ENCODE assay signal across 17 cellular contexts in genomic region chr7:22238354-22239311, GRCh38.
A peak's percentile ranks its signal among the peaks of the same experiment; 100 is the strongest.
DNase-seq lines count a peak whose midpoint lies in the region; ATAC-seq and TF ChIP-seq lines count a peak whose summit lies in the region.
"Had no signal": no experiment of that assay in that cellular context is flagged by ENCODE, and none has a peak within 500 bp of the region (broad histone marks: within the 10 kb centered on the region; RNA-seq: fewer than 3 reads in every experiment).

No MANE protein-coding gene starts in this region.

- H3K9me3 Mint-ChIP-seq in chondrocyte (ENCODE audit: low read depth) = no peaks in the 10 kb centered on the region
- H3K9me3 Mint-ChIP-seq: activated naive CD4-positive, alpha-beta T cell treated with anti-CD3 and anti-CD28 coated beads, Interleukin-2, amount 50 U/mL, for 24 hours; central memory CD8-positive, alpha-beta T cell; effector memory CD8-positive, alpha-beta T cell; natural killer cell had no signal

- H3K4me3 ChIP-seq in MG63 (no peak overlapping the region), mesenchymal stem cell (ENCODE audit: insufficient read depth in 1 of 2, low read depth in 1 of 2, low read length in 2 of 2) (no peak overlapping the region)
- H3K4me3 ChIP-seq: BLaER1 treated with 17β-estradiol and CSF1 and Interleukin-3, amounts not matched to agents 10 nM and 100 nM had no signal

- no peak overlapping the region for H2BK120ac ChIP-seq in mesenchymal stem cell (ENCODE audit: low read depth, low read length)

- H3K27me3 ChIP-seq in MG63 = no peaks in the 10 kb centered on the region
- peaks cover 0 to 3% of the 10 kb centered on the region in 2 experiments for H3K27me3 ChIP-seq in mesenchymal stem cell (ENCODE audit: control insufficient read depth in 1 of 2, insufficient read depth in 1 of 2, low read length in 2 of 2)
- H3K27me3 ChIP-seq: BLaER1 treated with 17β-estradiol and CSF1 and Interleukin-3, amounts not matched to agents 10 nM and 100 nM had no signal

- no peak overlapping the region for H3K9ac ChIP-seq in mesenchymal stem cell (ENCODE audit: low read length)
- H3K9ac ChIP-seq: BLaER1 treated with 17β-estradiol and CSF1 and Interleukin-3, amounts not matched to agents 10 nM and 100 nM had no signal

- no peak overlapping the region for H2BK12ac ChIP-seq in mesenchymal stem cell (ENCODE audit: low read length in 2 of 2)

- peaks cover 29% of the 10 kb centered on the region for H3K4me1 Mint-ChIP-seq in chondrocyte (ENCODE audit: low read depth)
- H3K4me1 Mint-ChIP-seq: activated CD4-positive, alpha-beta T cell treated with anti-CD3 and anti-CD28 coated beads for 36 hours; activated naive CD4-positive, alpha-beta T cell treated with anti-CD3 and anti-CD28 coated beads, Interleukin-2, amount 50 U/mL, for 24 hours; central memory CD8-positive, alpha-beta T cell; natural killer cell had no signal

- no peak overlapping the region for H3K4me3 Mint-ChIP-seq in chondrocyte (ENCODE audit: unreplicated experiment)
- H3K4me3 Mint-ChIP-seq: activated CD4-positive, alpha-beta T cell treated with anti-CD3 and anti-CD28 coated beads for 36 hours; activated naive CD4-positive, alpha-beta T cell treated with anti-CD3 and anti-CD28 coated beads, Interleukin-2, amount 50 U/mL, for 24 hours; central memory CD8-positive, alpha-beta T cell; effector memory CD8-positive, alpha-beta T cell; natural killer cell had no signal

- no peak overlapping the region for H2AK5ac ChIP-seq in mesenchymal stem cell (ENCODE audit: low read length, severe bottlenecking)

- H3K9me3 ChIP-seq in MG63 = no peaks in the 10 kb centered on the region
- no peaks in the 10 kb centered on the region for H3K9me3 ChIP-seq in mesenchymal stem cell (ENCODE audit: control insufficient read depth, low read length)
- H3K9me3 ChIP-seq: BLaER1 treated with 17β-estradiol and CSF1 and Interleukin-3, amounts not matched to agents 10 nM and 100 nM had no signal

- H3K27ac ChIP-seq in mesenchymal stem cell (ENCODE audit: low read length, poor library complexity, severe bottlenecking) = no peak overlapping the region
- H3K27ac ChIP-seq: BLaER1 treated with 17β-estradiol and CSF1 and Interleukin-3, amounts not matched to agents 10 nM and 100 nM had no signal

- no peak overlapping the region for H3K18ac ChIP-seq in mesenchymal stem cell (ENCODE audit: low read depth in 1 of 2, low read length in 2 of 2)

- H4K91ac ChIP-seq in mesenchymal stem cell (ENCODE audit: low read length) = peak overlapping the region; percentile 46

- no peaks in the 10 kb centered on the region for H3K27me3 Mint-ChIP-seq in chondrocyte (ENCODE audit: low read depth)
- H3K27me3 Mint-ChIP-seq: activated CD4-positive, alpha-beta T cell treated with anti-CD3 and anti-CD28 coated beads for 36 hours had no signal

- H3K4me2 ChIP-seq in mesenchymal stem cell (ENCODE audit: low read length, poor library complexity, severe bottlenecking) = no peak overlapping the region
- H3K4me2 ChIP-seq: BLaER1 treated with 17β-estradiol and CSF1 and Interleukin-3, amounts not matched to agents 10 nM and 100 nM had no signal

- no peak for TF ChIP-seq CTCF in chondrocyte (IDR thresholded peaks at IDR 0.05)

- no peaks in the 10 kb centered on the region for H3K36me3 Mint-ChIP-seq in chondrocyte (ENCODE audit: low read depth)
- H3K36me3 Mint-ChIP-seq: activated naive CD4-positive, alpha-beta T cell treated with anti-CD3 and anti-CD28 coated beads, Interleukin-2, amount 50 U/mL, for 24 hours; natural killer cell had no signal

- no peak overlapping the region for H2BK15ac ChIP-seq in mesenchymal stem cell (ENCODE audit: low read depth, poor library complexity, severe bottlenecking)

- H3K4me1 ChIP-seq in mesenchymal stem cell (ENCODE audit: control insufficient read depth, insufficient read depth, low read depth, low read length) = no peaks in the 10 kb centered on the region
- H3K4me1 ChIP-seq: BLaER1 treated with 17β-estradiol and CSF1 and Interleukin-3, amounts not matched to agents 10 nM and 100 nM had no signal

- no peak overlapping the region for H3K14ac ChIP-seq in mesenchymal stem cell (ENCODE audit: low read length in 2 of 2)

- no peak overlapping the region for H2BK5ac ChIP-seq in mesenchymal stem cell (ENCODE audit: low read depth, low read length, poor library complexity, severe bottlenecking)

- H3K4ac ChIP-seq in mesenchymal stem cell (ENCODE audit: low read depth in 1 of 2, low read length in 2 of 2) = no peak overlapping the region

- H3K36me3 ChIP-seq in MG63 (no peaks in the 10 kb centered on the region), mesenchymal stem cell (ENCODE audit: control insufficient read depth in 1 of 2, insufficient read depth in 2 of 2, low read depth in 1 of 2, low read length in 2 of 2) (no peaks in the 10 kb centered on the region)

- H3K27ac Mint-ChIP-seq in chondrocyte (ENCODE audit: unreplicated experiment) = peak overlapping the region; percentile 45
- H3K27ac Mint-ChIP-seq: activated CD4-positive, alpha-beta T cell treated with anti-CD3 and anti-CD28 coated beads for 36 hours; activated naive CD4-positive, alpha-beta T cell treated with anti-CD3 and anti-CD28 coated beads, Interleukin-2, amount 50 U/mL, for 24 hours; effector memory CD8-positive, alpha-beta T cell; natural killer cell had no signal

- no peak overlapping the region for H2AFZ ChIP-seq in mesenchymal stem cell (ENCODE audit: low read depth, low read length)

- no peak overlapping the region for H3K23ac ChIP-seq in mesenchymal stem cell (ENCODE audit: low read length in 2 of 2)

- 98% methylated on average over 3 of the region's 3 CpGs for WGBS in mesenchymal stem cell

- ATAC-seq in HG03442 (IDR thresholded peaks at IDR 0.05; ENCODE audit: unreplicated experiment) (no peak), GM19452 (IDR thresholded peaks at IDR 0.05; ENCODE audit: unreplicated experiment) (no peak), HG03342 (IDR thresholded peaks at IDR 0.05; ENCODE audit: unreplicated experiment) (no peak)
- ATAC-seq: activated CD4-positive, alpha-beta T cell treated with anti-CD3 and anti-CD28 coated beads for 36 hours; effector memory CD8-positive, alpha-beta T cell; natural killer cell had no signal

- H3K79me1 ChIP-seq in mesenchymal stem cell (replicated peaks; ENCODE audit: low read length, poor library complexity, severe bottlenecking) = no peaks in the 10 kb centered on the region

- no peak overlapping the region for H4K8ac ChIP-seq in mesenchymal stem cell (ENCODE audit: low read length)

- DNase-seq in Daoy (ENCODE audit: low read depth) (peak; percentile 50), MG63 (peak; percentile 57), chondrocyte (ENCODE audit: low spot score) (no peak), mesenchymal stem cell (peak; percentile 50), NCI-H2171 treated with DMSO at 0.1 percent for 48 hours (lab: John Stamatoyannopoulos, UW) (no peak)
- DNase-seq: activated CD4-positive, alpha-beta T cell treated with anti-CD3 and anti-CD28 coated beads for 36 hours; activated CD8-positive, alpha-beta memory T cell treated with anti-CD3 and anti-CD28 coated beads, Interleukin-2, amount 50 U/mL, for 48 hours; DMS153; effector memory CD8-positive, alpha-beta T cell; natural killer cell; SHP77 treated with DMSO at 0.1 percent for 48 hours had no signal

Comparison
In these comparisons a context has a peak if more than half of its experiments do, and no peak if none do; other contexts are left out.
1. DNase-seq: peak in Daoy (single experiment), MG63 (single experiment) and mesenchymal stem cell (single experiment); none in chondrocyte (single experiment) and NCI-H2171 treated with DMSO at 0.1 percent for 48 hours (single experiment).